ENCODE assay signal across 24 cellular contexts in genomic region chr5:57575839-57576238, GRCh38.
A peak's percentile ranks its signal among the peaks of the same experiment; 100 is the strongest.
DNase-seq lines count a peak whose midpoint lies in the region; ATAC-seq, FAIRE-seq and TF ChIP-seq lines count a peak whose summit lies in the region.
"Had no signal": no experiment of that assay in that cellular context is flagged by ENCODE, and none has a peak within 500 bp of the region (broad histone marks: within the 10 kb centered on the region; RNA-seq: fewer than 3 reads in every experiment).

No MANE protein-coding gene starts in this region.

- ATAC-seq in GM12878: peak; percentile 68
- ATAC-seq: Right ventricle myocardium inferior had no signal

- BruUV-seq in GM12878 (replicated peaks; lab: Mats Ljungman, UMichigan): no TSS peak

- CTCF ChIA-PET in GM12878 (lab: Yijun Ruan, JAX): no interaction called here

- 14% methylated on average over 9 of the region's 9 CpGs for WGBS in GM12878 (ENCODE audit: insufficient coverage, insufficient replicate concordance, low lambda C conversion rate, missing lambda C conversion rate)
- WGBS in testis, 2 donors: 51 to 65% methylated on average over 9 of the region's 9 CpGs
- WGBS in small intestine, 3 donors: 70 to 75% (median 75%) methylated on average over 9 of the region's 9 CpGs

- H3K4me3 ChIP-seq in GM12878 (no peak overlapping the region), testis (peak overlapping the region in 1 of 2 donors; percentile 17), small intestine (ENCODE audit: low read depth in 1 of 2, low read length in 2 of 2) (no peak overlapping the region)
- H3K4me3 ChIP-seq: HAP-1, SJSA1 had no signal

- no peak for FAIRE-seq in GM12878 (lab: Jason Lieb, UNC)
- no peak for FAIRE-seq in small intestine (lab: Jason Lieb, UNC)
- FAIRE-seq: RCC 7860 had no signal

- POLR2A ChIA-PET in GM12878 (lab: Charles Lee): interaction anchor here (1.7 kb wide), 1 partner anchor 18 kb away, joined by 4 read pairs; no protein-coding TSS in a partner anchor

- TF ChIP-seq CTCF in GM12878 (IDR thresholded peaks at IDR 0.05 in 2 of 3, conservative IDR thresholded peaks at IDR 0.05 in 1 of 3; ENCODE audit: control insufficient read depth in 2 of 3, extremely low read depth in 1 of 3, insufficient read depth in 1 of 3, low read depth in 3 of 3, low read length in 3 of 3) (no peak), testis (IDR thresholded peaks at IDR 0.05) (no peak)

- no peaks in the 10 kb centered on the region; a peak in 1 of 4 replicates for H3K27me3 ChIP-seq in GM12878 (replicated peaks in 1 of 2; ENCODE audit: control insufficient read depth in 2 of 2, insufficient read depth in 2 of 2, low read length in 1 of 2)
- no peaks in the 10 kb centered on the region for H3K27me3 ChIP-seq in testis
- no peaks in the 10 kb centered on the region for H3K27me3 ChIP-seq in small intestine (ENCODE audit: control insufficient read depth in 2 of 2, insufficient read depth in 2 of 2, low read length in 2 of 2)
- H3K27me3 ChIP-seq: SJSA1 had no signal

- no peaks in the 10 kb centered on the region for H3K4me1 ChIP-seq in GM12878 (ENCODE audit: control insufficient read depth, insufficient read depth, low read length)
- peaks cover 5% of the 10 kb centered on the region for H3K4me1 ChIP-seq in testis
- H3K4me1 ChIP-seq in small intestine (ENCODE audit: control insufficient read depth in 2 of 2, insufficient read depth in 1 of 2, low read depth in 1 of 2, low read length in 1 of 2): no peaks in the 10 kb centered on the region
- H3K4me1 ChIP-seq: HAP-1, SJSA1 had no signal

- H3K79me2 ChIP-seq in GM12878 (ENCODE audit: control insufficient read depth, insufficient read depth, low read length): no peaks in the 10 kb centered on the region

- TF ChIP-seq RAD21 in GM12878 (IDR thresholded peaks at IDR 0.05; ENCODE audit: insufficient read depth, low read depth, low read length): no peak

- peak overlapping the region; percentile 41; the same call in 1 of the 2 replicates for H2AFZ ChIP-seq in GM12878 (ENCODE audit: control insufficient read depth, low read depth, low read length)

- RAD21 ChIA-PET in GM12878 (lab: Charles Lee; ENCODE audit: unreplicated experiment): no interaction called here

- TF ChIP-seq POLR2A in GM12878 (IDR thresholded peaks at IDR 0.05; ENCODE audit: low read depth, low read length): no peak
- no peak for TF ChIP-seq POLR2A in testis (IDR thresholded peaks at IDR 0.05)

- intact Hi-C loops in GM12878 (cut with micrococcal nuclease; ENCODE audit: unreplicated experiment): no loop called here
- intact Hi-C loops in testis (cut with DNase I; ENCODE audit: low total_unique reads): no loop called here

- no peak overlapping the region for H3K4me2 ChIP-seq in GM12878 (ENCODE audit: control insufficient read depth, insufficient read depth)

- H4K20me1 ChIP-seq in GM12878 (ENCODE audit: control insufficient read depth, insufficient read depth): no peaks in the 10 kb centered on the region; the same call in 1 of the 2 replicates

- TF ChIP-seq EP300 in GM12878 (IDR thresholded peaks at IDR 0.05; ENCODE audit: borderline replicate concordance in 1 of 2, control insufficient read depth in 1 of 2, low read depth in 2 of 2, low read length in 2 of 2): no peak

- in situ Hi-C loops in GM12878 (cut with MboI): no loop called here

- H3K36me3 ChIP-seq in GM12878 (ENCODE audit: control insufficient read depth in 2 of 2, insufficient read depth in 2 of 2, low read length in 1 of 2) (no peaks in the 10 kb centered on the region), testis (ENCODE audit: low read depth, missing control alignments) (no peaks in the 10 kb centered on the region), small intestine (ENCODE audit: control insufficient read depth in 2 of 2, insufficient read depth in 2 of 2, low read length in 2 of 2) (no peaks in the 10 kb centered on the region)
- H3K36me3 ChIP-seq: HAP-1, SJSA1 had no signal

- H3K27ac ChIP-seq in GM12878 (ENCODE audit: control insufficient read depth, insufficient read depth): no peak overlapping the region
- H3K27ac ChIP-seq in testis: no peak overlapping the region
- no peak overlapping the region for H3K27ac ChIP-seq in small intestine (ENCODE audit: low read depth in 1 of 2, low read length in 1 of 2)
- H3K27ac ChIP-seq: C4-2B, SJSA1 had no signal

- peak; percentile 43 for DNase-seq in NCI-H748 (lab: John Stamatoyannopoulos, UW; ENCODE audit: unreplicated experiment)
- DNase-seq in NCI-H748 treated with DMSO at 0.1 percent for 48 hours (lab: John Stamatoyannopoulos, UW): no peak
- DNase-seq in OCI-M1 (lab: John Stamatoyannopoulos, UW): peak; percentile 62
- no peak for DNase-seq in GM12878 (ENCODE audit: low read depth, low spot score)
- peak; percentile 39 for DNase-seq in testis
- DNase-seq in small intestine: no peak
- DNase-seq in NOMO-1 treated with DMSO at 0.1 percent for 48 hours (lab: John Stamatoyannopoulos, UW; ENCODE audit: unreplicated experiment): no peak
- DNase-seq in occipital lobe (lab: John Stamatoyannopoulos, UW): no peak
- DNase-seq: 8988T; AML-193; Calu3; CD8-positive, alpha-beta memory T cell; DMS153; KBM-7; NCI-H1105; NCI-H1694 treated with DMSO at 0.1 percent for 48 hours; NCI-H446; NCI-H526; NK-92 treated with Interleukin-12 subunit alpha and Interleukin-12 subunit beta, amount 100 ng/mL, for 24 hours had no signal

- SMC1A ChIA-PET in GM12878 (lab: Charles Lee; ENCODE audit: uncharacterized antibody, unreplicated experiment): interaction anchor here (1.3 to 1.6 kb wide), 3 partner anchors 14 to 74 kb away, joined by 3 to 5 read pairs (median 4); no protein-coding TSS in a partner anchor

- H3K9me3 ChIP-seq in GM12878 (replicated peaks; ENCODE audit: control insufficient read depth, insufficient read depth, low read length) (no peaks in the 10 kb centered on the region), testis (no peaks in the 10 kb centered on the region), small intestine (ENCODE audit: control insufficient read depth, low read depth) (no peaks in the 10 kb centered on the region)
- H3K9me3 ChIP-seq: HAP-1, SJSA1 had no signal

- no peak overlapping the region for H3K9ac ChIP-seq in GM12878 (ENCODE audit: control insufficient read depth, insufficient read depth, low read length)

TF ChIP-seq in GM12878, 131 proteins besides CTCF, POLR2A, EP300 and RAD21 (continues in another document):
- TF ChIP-seq SPI1 (IDR thresholded peaks at IDR 0.05; ENCODE audit: borderline replicate concordance, insufficient read depth, low read depth, low read length) (peak; percentile 37; the same call in 1 of the 2 replicates), ATF2 (IDR thresholded peaks at IDR 0.05; ENCODE audit: low read length) (no peak), USF2 (IDR thresholded peaks at IDR 0.05; ENCODE audit: borderline replicate concordance, low read depth, low read length) (no peak), POLR2AphosphoS5 (IDR thresholded peaks at IDR 0.05; ENCODE audit: low read length) (0 out of 2 replicates have a peak, but pooled peaks have one; percentile 27), HDGF (IDR thresholded peaks at IDR 0.05) (no peak), ZBTB11 (CRISPR knock-in tag; IDR thresholded peaks at IDR 0.05) (no peak)

Comparison
In these comparisons a context has a peak if more than half of its experiments do, and no peak if none do; other contexts are left out.
1. DNase-seq: peak in NCI-H748 (single experiment), OCI-M1 (single experiment) and testis (single experiment); none in NCI-H748 treated with DMSO at 0.1 percent for 48 hours (single experiment), GM12878 (single experiment), small intestine (single experiment), NOMO-1 treated with DMSO at 0.1 percent for 48 hours (single experiment) and occipital lobe (single experiment).